ENCODE assay signal across 19 cellular contexts in genomic region chr10:33390046-33390445, GRCh38. TPM values are rescaled to one million over a fixed set of nuclear protein-coding genes. Genes with fewer than 3 reads are reported as not detected.
"Had no signal": no experiment of that assay in that cellular context is flagged by ENCODE, and none has a peak within 500 bp of the region (broad histone marks: within the 10 kb centered on the region; RNA-seq: fewer than 3 reads in every experiment).

No MANE protein-coding gene starts in this region.

- H2AFZ ChIP-seq: parathyroid adenoma had no signal

- H3K27ac ChIP-seq: epithelial cell of prostate, esophagus muscularis mucosa, foreskin keratinocyte, left lung, parathyroid adenoma, right atrium auricular region, suprapubic skin, thyroid gland, upper lobe of right lung had no signal

- H3K27ac Mint-ChIP-seq: immature natural killer cell; naive thymus-derived CD4-positive, alpha-beta T cell; nephron progenitor cell had no signal

- H3K4me3 Mint-ChIP-seq: central memory CD8-positive, alpha-beta T cell; immature natural killer cell; naive thymus-derived CD4-positive, alpha-beta T cell; nephron progenitor cell had no signal

- H3K9me3 ChIP-seq: esophagus muscularis mucosa, left lung, right atrium auricular region, suprapubic skin, thyroid gland, upper lobe of right lung had no signal

- DNase-seq: cortex of kidney; effector memory CD4-positive, alpha-beta T cell; foreskin keratinocyte; immature natural killer cell; left lung; mesendoderm; naive thymus-derived CD4-positive, alpha-beta T cell; nephron progenitor cell; small intestine; stimulated activated CD4-positive, alpha-beta T cell treated with anti-CD3 and anti-CD28 coated beads, Interleukin-12 subunit alpha, Interleukin-12 subunit beta, amount 100 ng/mL, for 4 hours; stimulated activated naive CD4-positive, alpha-beta T cell treated with Interleukin-2 at 50 U/mL for 16 hours; thyroid gland; upper lobe of right lung had no signal

- H3K36me3 Mint-ChIP-seq: immature natural killer cell; naive thymus-derived CD4-positive, alpha-beta T cell had no signal

- H3K36me3 ChIP-seq: esophagus muscularis mucosa, left lung, right atrium auricular region, suprapubic skin, thyroid gland, upper lobe of right lung had no signal

- H3K4me1 Mint-ChIP-seq: central memory CD8-positive, alpha-beta T cell; immature natural killer cell; naive thymus-derived CD4-positive, alpha-beta T cell; nephron progenitor cell had no signal

- H3K9me3 Mint-ChIP-seq: central memory CD8-positive, alpha-beta T cell; immature natural killer cell; naive thymus-derived CD4-positive, alpha-beta T cell; nephron progenitor cell had no signal

- H3K79me2 ChIP-seq: parathyroid adenoma had no signal

- H3K4me1 ChIP-seq: esophagus muscularis mucosa, foreskin keratinocyte, left lung, parathyroid adenoma, right atrium auricular region, suprapubic skin, thyroid gland, upper lobe of right lung had no signal

- H3K27me3 ChIP-seq: esophagus muscularis mucosa, left lung, right atrium auricular region, thyroid gland, upper lobe of right lung had no signal

- H3K4me3 ChIP-seq: esophagus muscularis mucosa, left lung, right atrium auricular region, suprapubic skin, thyroid gland, upper lobe of right lung had no signal

- ATAC-seq: foreskin keratinocyte; left lung; naive thymus-derived CD4-positive, alpha-beta T cell; upper lobe of right lung had no signal

RNA-seq across cellular contexts. Expression of gene NRP1, which starts 55.6 kb away (rescaled TPM):
- polyA plus RNA-seq: naive thymus-derived CD4-positive, alpha-beta T cell had no signal
